14 cellular contexts compared by ENCODE assay signal in genomic region chr11:110526323-110526722, GRCh38.
DNase-seq lines count a peak whose midpoint lies in the region; ATAC-seq and TF ChIP-seq lines count a peak whose summit lies in the region.
"Had no signal": no experiment of that assay in that cellular context is flagged by ENCODE, and none has a peak within 500 bp of the region (broad histone marks: within the 10 kb centered on the region; RNA-seq: fewer than 3 reads in every experiment).

No MANE protein-coding gene starts in this region.

- H3K27me3 Mint-ChIP-seq in activated CD4-positive, alpha-beta T cell treated with anti-CD3 and anti-CD28 coated beads, Interleukin-2, amount 10 ng/mL, durations not matched to agents 7 days and 5 days, result no peaks in the 10 kb centered on the region

- no peaks in the 10 kb centered on the region for H3K9me2 ChIP-seq in MM.1S (replicated peaks; ENCODE audit: insufficient read depth, low read length)
- H3K9me2 ChIP-seq in PC-3 (replicated peaks; ENCODE audit: low read length), result no peaks in the 10 kb centered on the region

- H3K4me1 ChIP-seq in MM.1S (ENCODE audit: low read length) (peaks cover 6% of the 10 kb centered on the region; the same call in 1 of the 2 replicates), PC-3 (ENCODE audit: insufficient read depth, low read length) (no peaks in the 10 kb centered on the region)
- H3K4me1 ChIP-seq: pancreas had no signal

- intact Hi-C loops in PC-3 (cut with micrococcal nuclease), result no loop called here

- BruUV-seq in PC-3 (replicated peaks; lab: Mats Ljungman, UMichigan), result no TSS peak

- peaks cover 32% of the 10 kb centered on the region for H3K9me3 Mint-ChIP-seq in activated CD4-positive, alpha-beta T cell treated with anti-CD3 and anti-CD28 coated beads, Interleukin-2, amount 10 ng/mL, durations not matched to agents 7 days and 5 days

- peak overlapping the region; percentile 70 for H3K27ac Mint-ChIP-seq in activated CD4-positive, alpha-beta T cell treated with anti-CD3 and anti-CD28 coated beads, Interleukin-2, amount 10 ng/mL, durations not matched to agents 7 days and 5 days

- TF ChIP-seq CTCF in MM.1S (IDR thresholded peaks at IDR 0.05; ENCODE audit: low read length), result no peak
- TF ChIP-seq CTCF in PC-3 (conservative IDR thresholded peaks at IDR 0.05; ENCODE audit: low read depth, low read length), result no peak

- H3K27ac ChIP-seq in MM.1S (ENCODE audit: low read length) (no peak overlapping the region), PC-3 (ENCODE audit: low read length) (no peak overlapping the region)
- H3K27ac ChIP-seq: lower lobe of right lung, pancreas had no signal

- no peaks in the 10 kb centered on the region for H3K9me3 ChIP-seq in MM.1S (replicated peaks; ENCODE audit: insufficient read depth, low read length)
- no peaks in the 10 kb centered on the region for H3K9me3 ChIP-seq in PC-3 (ENCODE audit: low read length)
- H3K9me3 ChIP-seq: lower lobe of right lung, pancreas had no signal

- no peaks in the 10 kb centered on the region for H3K79me2 ChIP-seq in MM.1S (ENCODE audit: low read length)
- H3K79me2 ChIP-seq in PC-3 (ENCODE audit: low read length), result no peaks in the 10 kb centered on the region

- H3K36me3 Mint-ChIP-seq in activated CD4-positive, alpha-beta T cell treated with anti-CD3 and anti-CD28 coated beads, Interleukin-2, amount 10 ng/mL, durations not matched to agents 7 days and 5 days (ENCODE audit: low read depth), result peaks cover 1% of the 10 kb centered on the region

- ATAC-seq in HG02763 (IDR thresholded peaks at IDR 0.05; ENCODE audit: unreplicated experiment) (peak; percentile 61), PC-3 (no peak)
- peak; percentile 37 for ATAC-seq in stimulated activated naive CD8-positive, alpha-beta T cell treated with anti-CD3 and anti-CD28 coated beads, Interleukin-15, Interleukin-2, amounts not matched to agents 100 U/mL and 50 U/mL, for 24 hours

- no peaks in the 10 kb centered on the region; the same call in 1 of the 2 replicates for H3F3A ChIP-seq in MM.1S (ENCODE audit: insufficient read depth, low read length)
- no peaks in the 10 kb centered on the region for H3F3A ChIP-seq in PC-3 (ENCODE audit: low read length, unreplicated experiment)

- no peak overlapping the region for H3K4me3 ChIP-seq in MM.1S (ENCODE audit: low read length)
- no peak overlapping the region for H3K4me3 ChIP-seq in PC-3 (ENCODE audit: low read length)
- H3K4me3 ChIP-seq: lower lobe of right lung, pancreas had no signal

- H3K27me3 ChIP-seq in MM.1S (replicated peaks; ENCODE audit: insufficient read depth, low read length) (no peaks in the 10 kb centered on the region), PC-3 (ENCODE audit: low read length) (peaks cover 14% of the 10 kb centered on the region; the same call in 1 of the 2 replicates)
- H3K27me3 ChIP-seq: pancreas had no signal

- H4K20me1 ChIP-seq in MM.1S (ENCODE audit: insufficient read depth, low read length), result no peaks in the 10 kb centered on the region
- H4K20me1 ChIP-seq in PC-3 (ENCODE audit: low read length), result no peaks in the 10 kb centered on the region

- DNase-seq in activated CD4-positive, alpha-beta T cell treated with anti-CD3 and anti-CD28 coated beads, Interleukin-2, amount 10 ng/mL, durations not matched to agents 7 days and 5 days, result peak; percentile 7
- DNase-seq in activated CD4-positive, alpha-beta T cell treated with anti-CD3 and anti-CD28 coated beads for 1 hour, result no peak
- DNase-seq in MM.1S (peak; percentile 59), PC-3 (no peak)
- DNase-seq in stimulated activated naive CD8-positive, alpha-beta T cell treated with anti-CD3 and anti-CD28 coated beads, Interleukin-15, Interleukin-2, amounts not matched to agents 100 U/mL and 50 U/mL, for 24 hours, result no peak
- no peak for DNase-seq in activated naive CD4-positive, alpha-beta T cell treated with Interleukin-2 at 50 U/mL for 16 hours
- DNase-seq in activated CD8-positive, alpha-beta memory T cell treated with anti-CD3 and anti-CD28 coated beads for 24 hours, result no peak
- DNase-seq: DND-41; lower lobe of right lung; NCI-H1694 treated with DMSO at 0.1 percent for 48 hours; pancreas; stimulated activated CD4-positive, alpha-beta T cell treated with anti-CD3 and anti-CD28 coated beads, Interleukin-4, amount 100 ng/mL, for 1 hour; T-helper 9 cell had no signal

- H3K4me3 Mint-ChIP-seq in activated CD4-positive, alpha-beta T cell treated with anti-CD3 and anti-CD28 coated beads, Interleukin-2, amount 10 ng/mL, durations not matched to agents 7 days and 5 days, result no peak overlapping the region

- no peak overlapping the region for H3K9ac ChIP-seq in MM.1S (ENCODE audit: low read length)
- no peak overlapping the region for H3K9ac ChIP-seq in PC-3 (ENCODE audit: low read length)

- no peak overlapping the region for H2AFZ ChIP-seq in MM.1S (ENCODE audit: low read length)
- H2AFZ ChIP-seq in PC-3 (ENCODE audit: low read length), result no peak overlapping the region

- CTCF ChIA-PET in activated CD4-positive, alpha-beta T cell treated with anti-CD3 and anti-CD28 coated beads, Interleukin-2, amount 10 ng/mL, durations not matched to agents 7 days and 5 days (lab: Charles Lee), result no interaction called here
- CTCF ChIA-PET in PC-3 (lab: Charles Lee), result no interaction called here

- H3K4me2 ChIP-seq in MM.1S (ENCODE audit: low read depth, low read length), result no peak overlapping the region; the same call in 1 of the 2 replicates
- H3K4me2 ChIP-seq in PC-3 (ENCODE audit: low read length), result no peak overlapping the region

- H3K4me1 Mint-ChIP-seq in activated CD4-positive, alpha-beta T cell treated with anti-CD3 and anti-CD28 coated beads, Interleukin-2, amount 10 ng/mL, durations not matched to agents 7 days and 5 days, result peaks cover 14% of the 10 kb centered on the region

- H3K36me3 ChIP-seq in MM.1S (replicated peaks; ENCODE audit: insufficient read depth, low read length) (no peaks in the 10 kb centered on the region), PC-3 (ENCODE audit: low read depth, low read length) (no peaks in the 10 kb centered on the region)
- H3K36me3 ChIP-seq: lower lobe of right lung, pancreas had no signal

- POLR2A ChIA-PET in activated CD4-positive, alpha-beta T cell treated with anti-CD3 and anti-CD28 coated beads, Interleukin-2, amount 10 ng/mL, durations not matched to agents 7 days and 5 days (lab: Charles Lee), result no interaction called here
- POLR2A ChIA-PET in PC-3 (lab: Charles Lee; ENCODE audit: unreplicated experiment), result no interaction called here

Comparison
In these comparisons a context has a peak if more than half of its experiments do, and no peak if none do; other contexts are left out.
1. DNase-seq: peak in activated CD4-positive, alpha-beta T cell treated with anti-CD3 and anti-CD28 coated beads, Interleukin-2, amount 10 ng/mL, durations not matched to agents 7 days and 5 days (single experiment) and MM.1S (single experiment); none in activated CD4-positive, alpha-beta T cell treated with anti-CD3 and anti-CD28 coated beads for 1 hour (single experiment), stimulated activated naive CD8-positive, alpha-beta T cell treated with anti-CD3 and anti-CD28 coated beads, Interleukin-15, Interleukin-2, amounts not matched to agents 100 U/mL and 50 U/mL, for 24 hours (single experiment), activated naive CD4-positive, alpha-beta T cell treated with Interleukin-2 at 50 U/mL for 16 hours (single experiment), activated CD8-positive, alpha-beta memory T cell treated with anti-CD3 and anti-CD28 coated beads for 24 hours (single experiment) and PC-3 (single experiment).